In the genomic region with DNA sequence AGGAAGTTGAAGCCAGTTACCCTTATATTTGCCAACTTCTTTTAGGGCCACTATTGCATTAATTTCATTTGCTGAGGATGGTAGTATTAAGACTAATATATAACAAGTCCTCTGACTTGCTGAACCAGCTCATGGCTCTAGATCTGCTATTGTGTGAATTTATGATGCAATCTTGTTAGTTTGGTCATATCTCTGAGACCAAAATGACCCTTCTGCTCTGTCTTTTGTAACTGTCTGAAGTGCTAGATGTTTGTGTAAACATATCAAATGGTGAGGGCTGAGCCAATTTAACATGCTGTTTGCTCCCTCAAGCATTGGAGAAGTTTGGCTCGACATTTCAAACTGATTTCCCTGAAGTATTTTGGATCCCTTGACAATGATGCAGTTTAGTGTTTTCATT, we compare ENCODE assay signal across 20 cellular contexts.
DNase-seq lines count a peak whose midpoint lies in the region; ATAC-seq, FAIRE-seq and TF ChIP-seq lines count a peak whose summit lies in the region.
"Had no signal": no experiment of that assay in that cellular context is flagged by ENCODE, and none has a peak within 500 bp of the region (broad histone marks: within the 10 kb centered on the region; RNA-seq: fewer than 3 reads in every experiment).

No MANE protein-coding gene starts in this region.

- CTCF ChIA-PET in HepG2 (lab: Yijun Ruan, JAX; ENCODE audit: low intra/inter-chr PET ratio, low total read pairs) = no interaction called here

- no peak for TF ChIP-seq CTCF in heart right ventricle (IDR thresholded peaks at IDR 0.05)
- no peak for TF ChIP-seq CTCF in bronchial epithelial cell (IDR thresholded peaks at IDR 0.05; ENCODE audit: insufficient read depth, low read length, severe bottlenecking)
- no peak for TF ChIP-seq CTCF in HepG2 (CRISPR knock-in tag; IDR thresholded peaks at IDR 0.05)
- no peak for TF ChIP-seq CTCF in psoas muscle (IDR thresholded peaks at IDR 0.05)
- TF ChIP-seq CTCF in D721Med (IDR thresholded peaks at IDR 0.05; ENCODE audit: insufficient read depth, missing control alignments) = no peak

- 38 to 41% methylated on average over 1 of the region's 1 CpG for WGBS in heart right ventricle, 2 donors
- 0% methylated on average over 1 of the region's 1 CpG for WGBS in HepG2 (ENCODE audit: low lambda C conversion rate)
- 23 to 50% (median 31%) methylated on average over 1 of the region's 1 CpG for WGBS in psoas muscle, 3 donors

- peaks cover 0 to under 1% of the 10 kb centered on the region in 2 donors for H3K9me3 Mint-ChIP-seq in stimulated activated naive B cell treated with anti-CD40 and anti-IgM and Interleukin-4, amounts not matched to agents 10 μg/mL and 1 μg/mL and 100 μg/mL, for 72 hours
- H3K9me3 Mint-ChIP-seq: HFFc6 had no signal

- no peaks in the 10 kb centered on the region for H3K27me3 ChIP-seq in heart right ventricle
- H3K27me3 ChIP-seq in bronchial epithelial cell (ENCODE audit: control insufficient read depth, insufficient read depth, low read length) = no peaks in the 10 kb centered on the region
- no peaks in the 10 kb centered on the region for H3K27me3 ChIP-seq in HepG2 (ENCODE audit: control insufficient read depth in 1 of 2, insufficient read depth in 2 of 2, low read length in 2 of 2)
- no peaks in the 10 kb centered on the region for H3K27me3 ChIP-seq in psoas muscle (ENCODE audit: insufficient read depth in 3 of 3, low read length in 2 of 3)
- H3K27me3 ChIP-seq: SJSA1 had no signal

- ATAC-seq in left ventricle myocardium superior (peak; percentile 22), heart right ventricle (no peak), HepG2 (no peak), psoas muscle (no peak), GM18498 (IDR thresholded peaks at IDR 0.05; ENCODE audit: unreplicated experiment) (no peak)
- ATAC-seq in stimulated activated naive B cell treated with anti-CD40 and anti-IgM and Interleukin-4, amounts not matched to agents 10 μg/mL and 1 μg/mL and 100 μg/mL, for 72 hours (replicated peaks) = no peak

- DNase-seq in left ventricle myocardium superior = no peak
- no peak for DNase-seq in heart right ventricle
- peak; percentile 6 for DNase-seq in bronchial epithelial cell (ENCODE audit: low read depth)
- no peak for DNase-seq in HepG2 (ENCODE audit: low spot score)
- no peak for DNase-seq in stimulated activated naive B cell treated with anti-CD40 and anti-IgM and Interleukin-4, amounts not matched to agents 10 μg/mL and 1 μg/mL and 100 μg/mL, for 72 hours
- DNase-seq in psoas muscle = no peak
- DNase-seq in D721Med (ENCODE audit: insufficient read length, low spot score) = no peak
- DNase-seq: C1 segment of cervical spinal cord, GF-D8, HFFc6, MM.1S, NCI-H1092 treated with DMSO at 0.1 percent for 48 hours, NCI-H2081 treated with DMSO at 0.1 percent for 48 hours, NCI-H2227 treated with DMSO at 0.1 percent for 48 hours, NCI-H526 treated with DMSO at 0.1 percent for 48 hours had no signal

- no peak for TF ChIP-seq POLR2A in HepG2 (IDR thresholded peaks at IDR 0.05; ENCODE audit: insufficient read depth in 1 of 2, low read depth in 2 of 2, low read length in 2 of 2)

- no peak overlapping the region for H3K4me3 ChIP-seq in heart right ventricle
- no peak overlapping the region for H3K4me3 ChIP-seq in bronchial epithelial cell (ENCODE audit: low read depth, low read length)
- no peak overlapping the region for H3K4me3 ChIP-seq in HepG2 (replicated peaks in 1 of 3; ENCODE audit: insufficient read depth in 1 of 3, low read depth in 2 of 3, low read length in 3 of 3)
- H3K4me3 ChIP-seq in psoas muscle = no peak overlapping the region
- H3K4me3 ChIP-seq: SJSA1 had no signal

- no peak overlapping the region for H3K9ac ChIP-seq in HepG2 (ENCODE audit: insufficient read depth, low read depth, low read length)

- POLR2A ChIA-PET in HepG2 (lab: Yijun Ruan, JAX) = no interaction called here

- H3K27me3 Mint-ChIP-seq in stimulated activated naive B cell treated with anti-CD40 and anti-IgM and Interleukin-4, amounts not matched to agents 10 μg/mL and 1 μg/mL and 100 μg/mL, for 72 hours = no peaks in the 10 kb centered on the region

- H4K20me1 ChIP-seq in HepG2 (ENCODE audit: insufficient read depth, low read length) = no peaks in the 10 kb centered on the region

- H3K27ac Mint-ChIP-seq in stimulated activated naive B cell treated with anti-CD40 and anti-IgM and Interleukin-4, amounts not matched to agents 10 μg/mL and 1 μg/mL and 100 μg/mL, for 72 hours = no peak overlapping the region
- H3K27ac Mint-ChIP-seq: HFFc6 had no signal

- H3K27ac ChIP-seq in heart right ventricle = no peak overlapping the region
- H3K27ac ChIP-seq in HepG2 (ENCODE audit: extremely low read length, insufficient read depth, low read length) = no peak overlapping the region
- no peak overlapping the region for H3K27ac ChIP-seq in psoas muscle
- H3K27ac ChIP-seq: RWPE1, SJSA1 had no signal

- H3K4me1 ChIP-seq in heart right ventricle (no peaks in the 10 kb centered on the region), HepG2 (ENCODE audit: insufficient read depth, low read length) (no peaks in the 10 kb centered on the region), psoas muscle (no peaks in the 10 kb centered on the region)
- H3K4me1 ChIP-seq: SJSA1 had no signal

- no peak for TF ChIP-seq EP300 in HepG2 (IDR thresholded peaks at IDR 0.05; ENCODE audit: low read depth in 2 of 2, low read length in 2 of 2)
- no peak for TF ChIP-seq EP300 in HepG2 (CRISPR knock-in tag; IDR thresholded peaks at IDR 0.05; ENCODE audit: borderline replicate concordance)

- H3K36me3 ChIP-seq in heart right ventricle (no peaks in the 10 kb centered on the region), bronchial epithelial cell (ENCODE audit: control insufficient read depth, insufficient read depth, low read length) (no peaks in the 10 kb centered on the region), HepG2 (replicated peaks in 1 of 2; ENCODE audit: control insufficient read depth in 1 of 2, insufficient read depth in 2 of 2, low read length in 2 of 2) (no peaks in the 10 kb centered on the region), psoas muscle (ENCODE audit: insufficient read depth in 1 of 2, low read depth in 1 of 2) (no peaks in the 10 kb centered on the region)
- H3K36me3 ChIP-seq: SJSA1 had no signal

- H3K79me2 ChIP-seq in HepG2 (ENCODE audit: insufficient read depth, low read length) = no peaks in the 10 kb centered on the region

- BruUV-seq in HepG2 (replicated peaks; lab: Mats Ljungman, UMichigan) = no TSS peak

- no peak overlapping the region for H3K4me3 Mint-ChIP-seq in stimulated activated naive B cell treated with anti-CD40 and anti-IgM and Interleukin-4, amounts not matched to agents 10 μg/mL and 1 μg/mL and 100 μg/mL, for 72 hours
- H3K4me3 Mint-ChIP-seq: HFFc6 had no signal

- H3K4me1 Mint-ChIP-seq in stimulated activated naive B cell treated with anti-CD40 and anti-IgM and Interleukin-4, amounts not matched to agents 10 μg/mL and 1 μg/mL and 100 μg/mL, for 72 hours = no peaks in the 10 kb centered on the region

- H2AFZ ChIP-seq in HepG2 (ENCODE audit: low read length) = no peak overlapping the region

- in situ Hi-C loops in HepG2 (cut with HindIII; ENCODE audit: extremely low pct_ligation_motif_present, low pct_unique_long_range_greater_than_20kb) = no loop called here

- no peaks in the 10 kb centered on the region for H3K36me3 Mint-ChIP-seq in stimulated activated naive B cell treated with anti-CD40 and anti-IgM and Interleukin-4, amounts not matched to agents 10 μg/mL and 1 μg/mL and 100 μg/mL, for 72 hours

- H3K9me3 ChIP-seq in heart right ventricle (peaks cover 0 to 4% (median 0%) of the 10 kb centered on the region in 11 donors), HepG2 (ENCODE audit: low read length) (no peaks in the 10 kb centered on the region), psoas muscle (no peaks in the 10 kb centered on the region)
- H3K9me3 ChIP-seq: SJSA1 had no signal

- no peak for FAIRE-seq in bronchial epithelial cell (lab: Jason Lieb, UNC)
- FAIRE-seq in HepG2 (lab: Jason Lieb, UNC) = no peak
- FAIRE-seq in D721Med (lab: Jason Lieb, UNC) = no peak
- FAIRE-seq: GM12891, H54 had no signal

- intact Hi-C loops in left ventricle myocardium superior (cut with micrococcal nuclease) (no loop called here), heart right ventricle (cut with DNase I) (no loop called here), HepG2 (cut with micrococcal nuclease; ENCODE audit: unreplicated experiment) (no loop called here), psoas muscle (cut with DNase I) (loop anchor here in 1 of 2 donors (5.0 kb wide), 1 partner anchor 52 kb away; no protein-coding TSS in a partner anchor)

- H3K4me2 ChIP-seq in HepG2 (ENCODE audit: low read depth, low read length) = no peak overlapping the region

- TF ChIP-seq RAD21 in HepG2 (CRISPR knock-in tag; IDR thresholded peaks at IDR 0.05) = no peak

TF ChIP-seq in HepG2, 621 proteins besides CTCF, POLR2A, EP300 and RAD21:
- TF ChIP-seq ATF7 (IDR thresholded peaks at IDR 0.05) = 0 out of 2 replicates have a peak, but pooled peaks have one; percentile 27
- TF ChIP-seq ATF7 (CRISPR knock-in tag; IDR thresholded peaks at IDR 0.05) = no peak
- TF ChIP-seq, protein P1, sequence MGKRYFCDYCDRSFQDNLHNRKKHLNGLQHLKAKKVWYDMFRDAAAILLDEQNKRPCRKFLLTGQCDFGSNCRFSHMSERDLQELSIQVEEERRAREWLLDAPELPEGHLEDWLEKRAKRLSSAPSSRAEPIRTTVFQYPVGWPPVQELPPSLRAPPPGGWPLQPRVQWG (CRISPR knock-in tag; IDR thresholded peaks at IDR 0.05; ENCODE audit: borderline replicate concordance, low read depth) = no peak
